ENCODE assay signal across 1 cellular context in the genomic region with DNA sequence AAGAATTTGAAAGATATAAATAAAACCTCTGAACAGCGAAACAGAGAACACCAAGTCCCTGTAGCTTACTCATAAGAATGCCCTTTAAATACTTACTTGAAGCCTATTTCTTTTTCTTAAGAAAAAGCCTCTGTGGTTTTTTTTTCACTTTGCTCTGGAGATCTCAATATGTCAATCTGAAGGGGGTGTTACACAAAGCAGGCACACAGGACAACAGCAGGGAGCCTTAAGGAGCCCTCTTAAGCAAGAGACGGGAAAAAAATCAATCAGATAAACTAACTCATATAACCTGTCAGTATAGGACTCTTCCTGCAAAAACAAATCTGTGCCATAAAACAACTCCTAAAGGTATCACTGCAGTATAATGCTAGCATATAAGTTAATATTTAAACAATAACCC.
TF ChIP-seq lines count a peak whose summit lies in the region.

No MANE protein-coding gene starts in this region.

TF ChIP-seq in GM23338, 12 proteins besides CTCF, POLR2A, EP300 and RAD21 (continued from another document):
- TF ChIP-seq, protein P1, sequence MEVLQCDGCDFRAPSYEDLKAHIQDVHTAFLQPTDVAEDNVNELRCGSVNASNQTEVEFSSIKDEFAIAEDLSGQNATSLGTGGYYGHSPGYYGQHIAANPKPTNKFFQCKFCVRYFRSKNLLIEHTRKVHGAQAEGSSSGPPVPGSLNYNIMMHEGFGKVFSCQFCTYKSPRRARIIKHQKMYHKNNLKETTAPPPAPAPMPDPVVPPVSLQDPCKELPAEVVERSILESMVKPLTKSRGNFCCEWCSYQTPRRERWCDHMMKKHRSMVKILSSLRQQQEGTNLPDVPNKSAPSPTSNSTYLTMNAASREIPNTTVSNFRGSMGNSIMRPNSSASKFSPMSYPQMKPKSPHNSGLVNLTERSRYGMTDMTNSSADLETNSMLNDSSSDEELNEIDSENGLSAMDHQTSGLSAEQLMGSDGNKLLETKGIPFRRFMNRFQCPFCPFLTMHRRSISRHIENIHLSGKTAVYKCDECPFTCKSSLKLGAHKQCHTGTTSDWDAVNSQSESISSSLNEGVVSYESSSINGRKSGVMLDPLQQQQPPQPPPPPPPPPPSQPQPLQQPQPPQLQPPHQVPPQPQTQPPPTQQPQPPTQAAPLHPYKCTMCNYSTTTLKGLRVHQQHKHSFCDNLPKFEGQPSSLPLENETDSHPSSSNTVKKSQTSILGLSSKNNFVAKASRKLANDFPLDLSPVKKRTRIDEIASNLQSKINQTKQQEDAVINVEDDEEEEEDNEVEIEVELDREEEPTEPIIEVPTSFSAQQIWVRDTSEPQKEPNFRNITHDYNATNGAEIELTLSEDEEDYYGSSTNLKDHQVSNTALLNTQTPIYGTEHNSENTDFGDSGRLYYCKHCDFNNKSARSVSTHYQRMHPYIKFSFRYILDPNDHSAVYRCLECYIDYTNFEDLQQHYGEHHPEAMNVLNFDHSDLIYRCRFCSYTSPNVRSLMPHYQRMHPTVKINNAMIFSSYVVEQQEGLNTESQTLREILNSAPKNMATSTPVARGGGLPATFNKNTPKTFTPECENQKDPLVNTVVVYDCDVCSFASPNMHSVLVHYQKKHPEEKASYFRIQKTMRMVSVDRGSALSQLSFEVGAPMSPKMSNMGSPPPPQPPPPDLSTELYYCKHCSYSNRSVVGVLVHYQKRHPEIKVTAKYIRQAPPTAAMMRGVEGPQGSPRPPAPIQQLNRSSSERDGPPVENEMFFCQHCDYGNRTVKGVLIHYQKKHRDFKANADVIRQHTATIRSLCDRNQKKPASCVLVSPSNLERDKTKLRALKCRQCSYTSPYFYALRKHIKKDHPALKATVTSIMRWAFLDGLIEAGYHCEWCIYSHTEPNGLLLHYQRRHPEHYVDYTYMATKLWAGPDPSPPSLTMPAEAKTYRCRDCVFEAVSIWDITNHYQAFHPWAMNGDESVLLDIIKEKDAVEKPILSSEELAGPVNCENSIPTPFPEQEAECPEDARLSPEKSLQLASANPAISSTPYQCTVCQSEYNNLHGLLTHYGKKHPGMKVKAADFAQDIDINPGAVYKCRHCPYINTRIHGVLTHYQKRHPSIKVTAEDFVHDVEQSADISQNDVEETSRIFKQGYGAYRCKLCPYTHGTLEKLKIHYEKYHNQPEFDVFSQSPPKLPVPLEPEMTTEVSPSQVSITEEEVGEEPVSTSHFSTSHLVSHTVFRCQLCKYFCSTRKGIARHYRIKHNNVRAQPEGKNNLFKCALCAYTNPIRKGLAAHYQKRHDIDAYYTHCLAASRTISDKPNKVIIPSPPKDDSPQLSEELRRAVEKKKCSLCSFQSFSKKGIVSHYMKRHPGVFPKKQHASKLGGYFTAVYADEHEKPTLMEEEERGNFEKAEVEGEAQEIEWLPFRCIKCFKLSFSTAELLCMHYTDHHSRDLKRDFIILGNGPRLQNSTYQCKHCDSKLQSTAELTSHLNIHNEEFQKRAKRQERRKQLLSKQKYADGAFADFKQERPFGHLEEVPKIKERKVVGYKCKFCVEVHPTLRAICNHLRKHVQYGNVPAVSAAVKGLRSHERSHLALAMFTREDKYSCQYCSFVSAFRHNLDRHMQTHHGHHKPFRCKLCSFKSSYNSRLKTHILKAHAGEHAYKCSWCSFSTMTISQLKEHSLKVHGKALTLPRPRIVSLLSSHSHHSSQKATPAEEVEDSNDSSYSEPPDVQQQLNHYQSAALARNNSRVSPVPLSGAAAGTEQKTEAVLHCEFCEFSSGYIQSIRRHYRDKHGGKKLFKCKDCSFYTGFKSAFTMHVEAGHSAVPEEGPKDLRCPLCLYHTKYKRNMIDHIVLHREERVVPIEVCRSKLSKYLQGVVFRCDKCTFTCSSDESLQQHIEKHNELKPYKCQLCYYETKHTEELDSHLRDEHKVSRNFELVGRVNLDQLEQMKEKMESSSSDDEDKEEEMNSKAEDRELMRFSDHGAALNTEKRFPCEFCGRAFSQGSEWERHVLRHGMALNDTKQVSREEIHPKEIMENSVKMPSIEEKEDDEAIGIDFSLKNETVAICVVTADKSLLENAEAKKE (CRISPR knock-in tag; IDR thresholded peaks at IDR 0.05), result no peak
- TF ChIP-seq CREB1 (CRISPR knock-in tag; IDR thresholded peaks at IDR 0.05; ENCODE audit: low read depth), result no peak
- no peak for TF ChIP-seq EZH2phosphoT487 (IDR thresholded peaks at IDR 0.05; ENCODE audit: unreplicated experiment)
- no peak for TF ChIP-seq ZNF331 (CRISPR knock-in tag; IDR thresholded peaks at IDR 0.05; ENCODE audit: low read depth)
- TF ChIP-seq EZH2 (IDR thresholded peaks at IDR 0.05; ENCODE audit: low read depth, unreplicated experiment), result no peak
- no peak for TF ChIP-seq ZNF114 (CRISPR knock-in tag; IDR thresholded peaks at IDR 0.05)
